In genomic region chr5:55364537-55365055, GRCh38 we compare ENCODE assay signal across 9 cellular contexts. TPM values are rescaled to one million over a fixed set of nuclear protein-coding genes. Genes with fewer than 3 reads are reported as not detected.
DNase-seq lines count a peak whose midpoint lies in the region; ATAC-seq and TF ChIP-seq lines count a peak whose summit lies in the region.
"Had no signal": no experiment of that assay in that cellular context is flagged by ENCODE, and none has a peak within 500 bp of the region (broad histone marks: within the 10 kb centered on the region; RNA-seq: fewer than 3 reads in every experiment).

No MANE protein-coding gene starts in this region.

- in situ Hi-C loops in G401 (cut with HindIII; ENCODE audit: low sequenced_read_pairs), result no loop called here

- H3K9me3 Mint-ChIP-seq in activated T-cell treated with anti-CD3 and anti-CD28 coated beads, Interleukin-2, amount 50 U/mL, for 24 hours, result no peaks in the 10 kb centered on the region
- H3K9me3 Mint-ChIP-seq in progenitor cell of endocrine pancreas (ENCODE audit: low read depth), result peaks cover 7% of the 10 kb centered on the region

- no peaks in the 10 kb centered on the region for H3K4me1 ChIP-seq in thyroid gland
- H3K4me1 ChIP-seq: Peyer's patch had no signal

- no peak for DNase-seq in activated T-cell treated with anti-CD3 and anti-CD28 coated beads, Interleukin-2, amount 50 U/mL, for 24 hours
- no peak for DNase-seq in activated T-cell treated with anti-CD3 and anti-CD28 coated beads, Interleukin-2, amount 50 U/mL, for 48 hours
- DNase-seq in progenitor cell of endocrine pancreas (ENCODE audit: low spot score, unreplicated experiment) (no peak), thyroid gland (no peak), GM03348 (ENCODE audit: low spot score) (no peak), G401 (ENCODE audit: low spot score) (no peak)
- DNase-seq: Peyer's patch had no signal

- H3K4me3 Mint-ChIP-seq in activated T-cell treated with anti-CD3 and anti-CD28 coated beads, Interleukin-2, amount 50 U/mL, for 24 hours, result no peak overlapping the region
- no peak overlapping the region for H3K4me3 Mint-ChIP-seq in progenitor cell of endocrine pancreas (ENCODE audit: low read depth)

- H3K36me3 Mint-ChIP-seq in activated T-cell treated with anti-CD3 and anti-CD28 coated beads, Interleukin-2, amount 50 U/mL, for 24 hours (ENCODE audit: low read depth), result peaks cover 79% of the 10 kb centered on the region
- peaks cover 20% of the 10 kb centered on the region for H3K36me3 Mint-ChIP-seq in progenitor cell of endocrine pancreas (ENCODE audit: insufficient read depth)

- intact Hi-C loops in thyroid gland (cut with DNase I), result no loop called here

- H3K4me3 ChIP-seq in thyroid gland (replicated peaks in 1 of 3), result no peak overlapping the region
- H3K4me3 ChIP-seq: Peyer's patch had no signal

- H3K4me1 Mint-ChIP-seq in activated T-cell treated with anti-CD3 and anti-CD28 coated beads, Interleukin-2, amount 50 U/mL, for 24 hours (ENCODE audit: low read depth), result peaks cover 25% of the 10 kb centered on the region
- peaks cover 16% of the 10 kb centered on the region for H3K4me1 Mint-ChIP-seq in progenitor cell of endocrine pancreas (ENCODE audit: low read depth)

- 94 to 97% methylated on average over 4 of the region's 4 CpGs for WGBS in thyroid gland, 2 donors

- TF ChIP-seq POLR2A in thyroid gland (IDR thresholded peaks at IDR 0.05), result no peak

- H3K9me3 ChIP-seq in thyroid gland, result no peaks in the 10 kb centered on the region
- H3K9me3 ChIP-seq: Peyer's patch had no signal

- H3K27ac Mint-ChIP-seq in activated T-cell treated with anti-CD3 and anti-CD28 coated beads, Interleukin-2, amount 50 U/mL, for 24 hours, result peak overlapping the region; percentile 92
- H3K27ac Mint-ChIP-seq in progenitor cell of endocrine pancreas, result peak overlapping the region; percentile 63

- ATAC-seq in GM21526 (IDR thresholded peaks at IDR 0.05; ENCODE audit: low FRiP score, unreplicated experiment) (peak; percentile 93), HG03196 (IDR thresholded peaks at IDR 0.05; ENCODE audit: unreplicated experiment) (peak; percentile 97)

- H3K27ac ChIP-seq in thyroid gland, result no peak overlapping the region
- H3K27ac ChIP-seq: Peyer's patch had no signal

- TF ChIP-seq CTCF in progenitor cell of endocrine pancreas (IDR thresholded peaks at IDR 0.05; ENCODE audit: unreplicated experiment) (no peak), thyroid gland (IDR thresholded peaks at IDR 0.05) (no peak)

- no peaks in the 10 kb centered on the region for H3K27me3 Mint-ChIP-seq in activated T-cell treated with anti-CD3 and anti-CD28 coated beads, Interleukin-2, amount 50 U/mL, for 24 hours
- no peaks in the 10 kb centered on the region for H3K27me3 Mint-ChIP-seq in progenitor cell of endocrine pancreas

- H3K36me3 ChIP-seq in thyroid gland, result peaks cover 0 to 5% of the 10 kb centered on the region in 2 donors

- no peaks in the 10 kb centered on the region for H3K27me3 ChIP-seq in thyroid gland
- H3K27me3 ChIP-seq: Peyer's patch had no signal

RNA-seq across cellular contexts. Expression of gene MTREX, which starts 56.8 kb away (rescaled TPM):
- total RNA-seq in progenitor cell of endocrine pancreas (75.5 and 79.5 TPM in 2 replicates), thyroid gland (10 to 100 TPM; 86.3 to 94.4 (median 92.6) TPM)
- 102 and 109 TPM in 2 replicates for total RNA-seq in G401 (2014; rRNA removed; shearing (Covaris generic))

RNA-seq across cellular contexts. Expression of gene DHX29, which starts 57.1 kb away (rescaled TPM):
- 24.2 and 25.1 TPM in 2 replicates for total RNA-seq in progenitor cell of endocrine pancreas
- 10 to 100 TPM; 39.1 to 54.0 (median 47.0) TPM for total RNA-seq in thyroid gland
- 14.0 and 31.5 TPM in 2 replicates for total RNA-seq in G401 (2014; rRNA removed; shearing (Covaris generic))
